In the genomic region with DNA sequence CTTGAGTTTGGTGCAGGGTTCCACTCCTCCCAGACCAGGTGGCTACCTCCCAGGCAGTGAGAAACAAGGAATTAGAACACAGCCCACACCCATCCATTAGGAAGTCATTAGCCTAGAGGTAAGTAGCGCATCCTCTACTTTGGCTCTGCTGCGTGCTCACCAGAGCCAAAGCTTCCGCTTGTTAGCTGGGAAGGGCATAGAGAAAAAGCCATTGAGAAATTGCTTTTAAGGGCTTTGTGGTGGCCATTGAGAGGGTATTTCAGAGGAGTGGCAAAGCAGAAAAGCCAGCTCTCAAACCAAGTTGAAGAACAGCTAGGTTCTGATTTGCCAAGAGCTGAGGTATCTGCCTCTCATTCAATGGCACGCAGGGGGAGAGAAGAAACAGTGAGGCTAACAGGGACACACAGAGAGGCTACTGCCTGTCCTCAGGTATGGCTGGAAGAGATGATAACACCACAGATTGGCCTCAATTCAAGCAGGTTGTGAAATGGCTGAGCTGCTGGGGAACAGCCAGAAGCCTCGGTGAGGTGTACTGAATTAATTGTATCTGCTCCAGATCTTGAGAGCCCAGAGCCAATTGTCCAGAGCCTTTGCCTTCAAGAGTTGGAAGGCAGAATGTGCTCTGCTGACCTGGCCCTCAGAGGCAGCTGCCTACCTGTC, we compare ENCODE assay signal across 25 cellular contexts.
"Had no signal": no experiment of that assay in that cellular context is flagged by ENCODE, and none has a peak within 500 bp of the region (broad histone marks: within the 10 kb centered on the region; RNA-seq: fewer than 3 reads in every experiment).

No MANE protein-coding gene starts in this region.

- H3K36me3 Mint-ChIP-seq: activated CD8-positive, alpha-beta memory T cell treated with anti-CD3 and anti-CD28 coated beads, Interleukin-2, amount 10 ng/mL, durations not matched to agents 7 days and 5 days; activated naive CD4-positive, alpha-beta T cell treated with anti-CD3 and anti-CD28 coated beads, Interleukin-2, amount 50 U/mL, for 72 hours; immature natural killer cell; naive B cell; stimulated activated memory B cell treated with anti-CD40 and anti-IgM and Interleukin-4, amounts not matched to agents 10 μg/mL and 1 μg/mL and 100 μg/mL, for 72 hours had no signal

- H3K4me3 ChIP-seq: esophagus muscularis mucosa, heart left ventricle, pancreas, psoas muscle, sigmoid colon had no signal

- H3K4me3 Mint-ChIP-seq: activated CD4-positive, alpha-beta T cell treated with anti-CD3 and anti-CD28 coated beads for 36 hours; activated CD8-positive, alpha-beta memory T cell treated with anti-CD3 and anti-CD28 coated beads, Interleukin-2, amount 10 ng/mL, durations not matched to agents 7 days and 5 days; activated CD8-positive, alpha-beta T cell treated with anti-CD3 and anti-CD28 coated beads, Interleukin-2, amount 10 ng/mL, durations not matched to agents 7 days and 5 days; activated T-cell treated with anti-CD3 and anti-CD28 coated beads, Interleukin-2, amount 50 U/mL, for 72 hours; endodermal cell; immature natural killer cell; mesothelial cell of epicardium; naive B cell; stimulated activated memory B cell treated with anti-CD40 and anti-IgM and Interleukin-4, amounts not matched to agents 10 μg/mL and 1 μg/mL and 100 μg/mL, for 72 hours; stimulated activated naive CD8-positive, alpha-beta T cell treated with anti-CD3 and anti-CD28 coated beads, Interleukin-15, amount 100 ng/mL, for 72 hours; T-helper 2 cell treated with Interferon-gamma antibody and Interleukin-4, amounts not matched to agents 5 μg/mL and 100 μg/mL, for 36 hours had no signal

- H3K27me3 Mint-ChIP-seq: stimulated activated naive CD8-positive, alpha-beta T cell treated with anti-CD3 and anti-CD28 coated beads, Interleukin-15, amount 100 ng/mL, for 72 hours had no signal

- H3K9me3 Mint-ChIP-seq: activated naive CD4-positive, alpha-beta T cell treated with anti-CD3 and anti-CD28 coated beads, Interleukin-2, amount 50 U/mL, for 72 hours; endodermal cell; immature natural killer cell; T-helper 2 cell treated with Interferon-gamma antibody and Interleukin-4, amounts not matched to agents 5 μg/mL and 100 μg/mL, for 36 hours had no signal

- H3K9me3 ChIP-seq: esophagus muscularis mucosa, heart left ventricle, pancreas, psoas muscle, sigmoid colon had no signal

- ATAC-seq: activated CD4-positive, alpha-beta T cell treated with anti-CD3 and anti-CD28 coated beads for 36 hours; activated CD8-positive, alpha-beta memory T cell treated with anti-CD3 and anti-CD28 coated beads, Interleukin-2, amount 10 ng/mL, durations not matched to agents 7 days and 5 days; activated CD8-positive, alpha-beta T cell treated with anti-CD3 and anti-CD28 coated beads, Interleukin-2, amount 10 ng/mL, durations not matched to agents 7 days and 5 days; activated naive CD4-positive, alpha-beta T cell treated with anti-CD3 and anti-CD28 coated beads, Interleukin-2, amount 50 U/mL, for 72 hours; activated T-cell treated with anti-CD3 and anti-CD28 coated beads, Interleukin-2, amount 50 U/mL, for 72 hours; foreskin keratinocyte; heart left ventricle; psoas muscle; stimulated activated memory B cell treated with anti-CD40 and anti-IgM and Interleukin-4, amounts not matched to agents 10 μg/mL and 1 μg/mL and 100 μg/mL, for 72 hours; stimulated activated naive CD8-positive, alpha-beta T cell treated with anti-CD3 and anti-CD28 coated beads, Interleukin-15, amount 100 ng/mL, for 72 hours had no signal

- H3K27me3 ChIP-seq: esophagus muscularis mucosa, pancreas, sigmoid colon had no signal

- H3K4me1 Mint-ChIP-seq: activated CD4-positive, alpha-beta T cell treated with anti-CD3 and anti-CD28 coated beads for 36 hours; activated CD8-positive, alpha-beta memory T cell treated with anti-CD3 and anti-CD28 coated beads, Interleukin-2, amount 10 ng/mL, durations not matched to agents 7 days and 5 days; endodermal cell; immature natural killer cell; naive B cell; stimulated activated memory B cell treated with anti-CD40 and anti-IgM and Interleukin-4, amounts not matched to agents 10 μg/mL and 1 μg/mL and 100 μg/mL, for 72 hours; stimulated activated naive CD8-positive, alpha-beta T cell treated with anti-CD3 and anti-CD28 coated beads, Interleukin-15, amount 100 ng/mL, for 72 hours had no signal

- H3K36me3 ChIP-seq: esophagus muscularis mucosa, heart left ventricle, pancreas, sigmoid colon had no signal

- H3K27ac Mint-ChIP-seq: activated CD4-positive, alpha-beta T cell treated with anti-CD3 and anti-CD28 coated beads for 36 hours; activated CD8-positive, alpha-beta memory T cell treated with anti-CD3 and anti-CD28 coated beads, Interleukin-2, amount 10 ng/mL, durations not matched to agents 7 days and 5 days; activated CD8-positive, alpha-beta T cell treated with anti-CD3 and anti-CD28 coated beads, Interleukin-2, amount 10 ng/mL, durations not matched to agents 7 days and 5 days; activated naive CD4-positive, alpha-beta T cell treated with anti-CD3 and anti-CD28 coated beads, Interleukin-2, amount 50 U/mL, for 72 hours; activated T-cell treated with anti-CD3 and anti-CD28 coated beads, Interleukin-2, amount 50 U/mL, for 72 hours; endodermal cell; immature natural killer cell; mesothelial cell of epicardium; naive B cell; stimulated activated memory B cell treated with anti-CD40 and anti-IgM and Interleukin-4, amounts not matched to agents 10 μg/mL and 1 μg/mL and 100 μg/mL, for 72 hours; stimulated activated naive CD8-positive, alpha-beta T cell treated with anti-CD3 and anti-CD28 coated beads, Interleukin-15, amount 100 ng/mL, for 72 hours; T-helper 2 cell treated with Interferon-gamma antibody and Interleukin-4, amounts not matched to agents 5 μg/mL and 100 μg/mL, for 36 hours had no signal

- H3K27ac ChIP-seq: esophagus muscularis mucosa, foreskin keratinocyte, heart left ventricle, pancreas, psoas muscle, sigmoid colon had no signal

- H3K4me1 ChIP-seq: esophagus muscularis mucosa, foreskin keratinocyte, pancreas, psoas muscle, sigmoid colon had no signal

- DNase-seq: activated CD4-positive, alpha-beta T cell treated with anti-CD3 and anti-CD28 coated beads for 36 hours; activated CD4-positive, CD25-positive, alpha-beta regulatory T cell; activated CD8-positive, alpha-beta memory T cell treated with anti-CD3 and anti-CD28 coated beads, Interleukin-2, amount 10 ng/mL, durations not matched to agents 7 days and 5 days; activated CD8-positive, alpha-beta T cell treated with anti-CD3 and anti-CD28 coated beads, Interleukin-2, amount 10 ng/mL, durations not matched to agents 7 days and 5 days; activated naive CD4-positive, alpha-beta T cell; activated T-cell treated with anti-CD3 and anti-CD28 coated beads, Interleukin-2, amount 50 U/mL, for 72 hours; endodermal cell; foreskin keratinocyte; heart left ventricle; hypothalamus; immature natural killer cell; naive B cell; nucleus accumbens; pancreas; psoas muscle; sigmoid colon; small intestine; stimulated activated CD4-positive, alpha-beta T cell treated with anti-CD3 and anti-CD28 coated beads, Interleukin-4, amount 100 ng/mL, for 24 hours; stimulated activated naive CD8-positive, alpha-beta T cell treated with anti-CD3 and anti-CD28 coated beads, Interleukin-15, amount 100 ng/mL, for 72 hours; T-helper 1 cell had no signal
